In the genomic region with DNA sequence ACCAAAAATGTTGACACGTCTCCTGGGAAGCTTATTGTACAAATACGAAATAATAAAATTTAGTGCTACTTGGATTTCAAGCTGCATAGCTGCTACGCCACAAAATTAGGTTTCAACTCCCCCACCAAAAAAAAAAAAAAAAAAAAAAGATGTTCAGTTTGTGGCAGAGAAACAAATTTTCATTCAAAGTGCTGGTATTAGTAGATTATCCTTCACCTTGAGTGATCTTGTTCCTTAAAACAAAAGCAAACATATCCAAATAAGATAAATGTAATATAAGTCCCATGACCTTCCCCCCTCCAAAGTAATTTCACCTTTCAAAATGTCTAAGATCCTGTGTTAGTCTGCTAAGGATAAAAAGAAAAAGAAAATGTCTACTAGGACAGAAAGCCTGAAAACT, we compare ENCODE assay signal across 9 cellular contexts. TPM values are rescaled to one million over a fixed set of nuclear protein-coding genes. Genes with fewer than 3 reads are reported as not detected.
DNase-seq lines count a peak whose midpoint lies in the region; ATAC-seq and TF ChIP-seq lines count a peak whose summit lies in the region.
"Had no signal": no experiment of that assay in that cellular context is flagged by ENCODE, and none has a peak within 500 bp of the region (broad histone marks: within the 10 kb centered on the region; RNA-seq: fewer than 3 reads in every experiment).

No MANE protein-coding gene starts in this region.

- peak overlapping the region; percentile 76 for H3K4me2 ChIP-seq in OCI-LY7 (ENCODE audit: low read length)
- H3K4me2 ChIP-seq in osteoblast (ENCODE audit: insufficient read depth, low read length) = peak overlapping the region; percentile 89

- ATAC-seq in CD4-positive, CD25-positive, alpha-beta regulatory T cell (ENCODE audit: low read depth in 2 of 2) = no peak
- ATAC-seq in GM21576 (IDR thresholded peaks at IDR 0.05; ENCODE audit: unreplicated experiment) = no peak
- no peak for ATAC-seq in HG03175 (IDR thresholded peaks at IDR 0.05; ENCODE audit: unreplicated experiment)

- no peak overlapping the region for H3K27ac ChIP-seq in CD4-positive, CD25-positive, alpha-beta regulatory T cell (ENCODE audit: insufficient read depth, low read length, poor library complexity, severe bottlenecking)
- H3K27ac ChIP-seq in OCI-LY7 (ENCODE audit: low read depth, low read length, poor library complexity, severe bottlenecking) = no peak overlapping the region
- no peak overlapping the region for H3K27ac ChIP-seq in endodermal cell (ENCODE audit: low read depth, low read length)
- no peak overlapping the region for H3K27ac ChIP-seq in osteoblast (ENCODE audit: low read depth, low read length)

- no peaks in the 10 kb centered on the region for H3K9me3 ChIP-seq in CD4-positive, CD25-positive, alpha-beta regulatory T cell (ENCODE audit: control insufficient read depth in 2 of 2, low read length in 2 of 2)
- no peaks in the 10 kb centered on the region for H3K9me3 ChIP-seq in OCI-LY7 (ENCODE audit: low read length)
- no peaks in the 10 kb centered on the region for H3K9me3 ChIP-seq in endodermal cell (ENCODE audit: control insufficient read depth, low read length)
- H3K9me3 ChIP-seq in osteoblast (ENCODE audit: low read depth, low read length) = no peaks in the 10 kb centered on the region

- peaks cover 64% of the 10 kb centered on the region for H3K4me1 ChIP-seq in CD4-positive, CD25-positive, alpha-beta regulatory T cell (ENCODE audit: control insufficient read depth, insufficient read depth, low read length, poor library complexity, severe bottlenecking)
- H3K4me1 ChIP-seq in OCI-LY7 (ENCODE audit: insufficient read depth, low read length, poor library complexity, severe bottlenecking) (peaks cover 16% of the 10 kb centered on the region), endodermal cell (ENCODE audit: control insufficient read depth, insufficient read depth, low read length) (no peaks in the 10 kb centered on the region), osteoblast (ENCODE audit: insufficient read depth, low read length) (peaks cover 37% of the 10 kb centered on the region)

- no peak overlapping the region for H2AFZ ChIP-seq in OCI-LY7 (ENCODE audit: low read length)
- no peak overlapping the region for H2AFZ ChIP-seq in osteoblast (ENCODE audit: low read length)

- peak overlapping the region; percentile 64 to 98 (median 96) for H3K27ac Mint-ChIP-seq in CD4-positive, CD25-positive, alpha-beta regulatory T cell
- no peak overlapping the region for H3K27ac Mint-ChIP-seq in endodermal cell

- peaks cover 26% of the 10 kb centered on the region for H3K36me3 Mint-ChIP-seq in CD4-positive, CD25-positive, alpha-beta regulatory T cell
- H3K36me3 Mint-ChIP-seq in endodermal cell (ENCODE audit: low read depth) = peaks cover 16% of the 10 kb centered on the region

- H3K36me3 ChIP-seq in CD4-positive, CD25-positive, alpha-beta regulatory T cell (ENCODE audit: control insufficient read depth, insufficient read depth, low read length) = peaks cover 20% of the 10 kb centered on the region
- H3K36me3 ChIP-seq in OCI-LY7 (ENCODE audit: insufficient read depth, low read length) (peaks cover 20% of the 10 kb centered on the region), endodermal cell (ENCODE audit: control insufficient read depth, insufficient read depth, low read length) (peaks cover 29% of the 10 kb centered on the region), osteoblast (ENCODE audit: insufficient read depth, low read length) (peaks cover 20% of the 10 kb centered on the region)

- no peaks in the 10 kb centered on the region for H3K27me3 ChIP-seq in CD4-positive, CD25-positive, alpha-beta regulatory T cell (ENCODE audit: control insufficient read depth, insufficient read depth, low read length)
- no peaks in the 10 kb centered on the region for H3K27me3 ChIP-seq in endodermal cell (ENCODE audit: control insufficient read depth, insufficient read depth, low read length, poor library complexity, severe bottlenecking)
- H3K27me3 ChIP-seq in osteoblast (ENCODE audit: insufficient read depth, low read length) = no peaks in the 10 kb centered on the region

- peaks cover 0 to 3% (median 0%) of the 10 kb centered on the region in 7 donors for H3K9me3 Mint-ChIP-seq in CD4-positive, CD25-positive, alpha-beta regulatory T cell
- no peaks in the 10 kb centered on the region for H3K9me3 Mint-ChIP-seq in endodermal cell

- H3K27me3 Mint-ChIP-seq in CD4-positive, CD25-positive, alpha-beta regulatory T cell = no peaks in the 10 kb centered on the region
- H3K27me3 Mint-ChIP-seq in endodermal cell (ENCODE audit: insufficient read depth) = no peaks in the 10 kb centered on the region

- DNase-seq in CD4-positive, CD25-positive, alpha-beta regulatory T cell = no peak
- DNase-seq in OCI-LY7 (ENCODE audit: low spot score) (no peak), endodermal cell (no peak), osteoblast (ENCODE audit: insufficient read length, low spot score, missing footprints) (no peak), pons (ENCODE audit: low spot score) (no peak), SHP77 treated with DMSO at 0.1 percent for 48 hours (lab: John Stamatoyannopoulos, UW) (no peak)
- DNase-seq: NCI-H526 treated with DMSO at 0.1 percent for 48 hours had no signal

- CTCF ChIA-PET in OCI-LY7 (lab: Charles Lee; ENCODE audit: unreplicated experiment) = interaction anchor here (1.0 kb wide), 1 partner anchor 86 kb away, joined by 3 read pairs; no protein-coding TSS in a partner anchor

- BruUV-seq in OCI-LY7 (replicated peaks; lab: Mats Ljungman, UMichigan) = no TSS peak

- H3K4me1 Mint-ChIP-seq in CD4-positive, CD25-positive, alpha-beta regulatory T cell = peaks cover 35 to 53% (median 43%) of the 10 kb centered on the region in 4 donors
- H3K4me1 Mint-ChIP-seq in endodermal cell = peaks cover 23% of the 10 kb centered on the region

- intact Hi-C loops in OCI-LY7 (cut with micrococcal nuclease; ENCODE audit: unreplicated experiment) = loop anchor here (1.0 to 10.0 kb wide), 2 partner anchors 86 to 371 kb away; no protein-coding TSS in a partner anchor

- peak overlapping the region; percentile 95 to 100 (median 98) for H3K4me3 Mint-ChIP-seq in CD4-positive, CD25-positive, alpha-beta regulatory T cell
- H3K4me3 Mint-ChIP-seq in endodermal cell = peak overlapping the region; percentile 94

- POLR2A ChIA-PET in OCI-LY7 (lab: Charles Lee) = interaction anchor here (1.1 to 5.5 kb wide), 2 partner anchors 11 to 84 kb away, joined by 3 to 23 read pairs; no protein-coding TSS in a partner anchor

- peak overlapping the region; percentile 98 for H3K4me3 ChIP-seq in CD4-positive, CD25-positive, alpha-beta regulatory T cell (ENCODE audit: low read depth, low read length)
- H3K4me3 ChIP-seq in OCI-LY7 (ENCODE audit: low read depth, low read length, poor library complexity, severe bottlenecking) (peak overlapping the region; percentile 72), endodermal cell (ENCODE audit: low read length) (peak overlapping the region; percentile 96), osteoblast (ENCODE audit: insufficient read depth, low read length) (peak overlapping the region; percentile 80)

- no peaks in the 10 kb centered on the region for H3K9me2 ChIP-seq in OCI-LY7 (ENCODE audit: insufficient read depth, low read length)

- H4K20me1 ChIP-seq in OCI-LY7 (ENCODE audit: insufficient read depth, low read length) = peaks cover 11% of the 10 kb centered on the region; the same call in 1 of the 2 replicates
- peaks cover 28% of the 10 kb centered on the region for H4K20me1 ChIP-seq in osteoblast (ENCODE audit: insufficient read depth, low read length)

- 100% methylated on average over 2 of the region's 3 CpGs; no CpG with 5 or more reads in 1 of the 2 experiments for WGBS in endodermal cell (ENCODE audit: insufficient coverage in 1 of 2, insufficient read length in 1 of 2), 2 experiments

- no peak for TF ChIP-seq CTCF in OCI-LY7 (conservative IDR thresholded peaks at IDR 0.05; ENCODE audit: low read length)
- TF ChIP-seq CTCF in endodermal cell (conservative IDR thresholded peaks at IDR 0.05) = no peak
- no peak for TF ChIP-seq CTCF in osteoblast (IDR thresholded peaks at IDR 0.05; ENCODE audit: extremely low read depth, low read depth, low read length)

- H3K79me2 ChIP-seq in OCI-LY7 (ENCODE audit: insufficient read depth, low read depth, low read length) = peaks cover 37% of the 10 kb centered on the region; the same call in 1 of the 2 replicates
- peaks cover 35% of the 10 kb centered on the region for H3K79me2 ChIP-seq in osteoblast (ENCODE audit: insufficient read depth, low read length)

- peak overlapping the region; percentile 81 for H3K9ac ChIP-seq in endodermal cell (ENCODE audit: extremely low read depth, low read length, poor library complexity, severe bottlenecking)

RNA-seq across cellular contexts. Expression of a gene that starts 2.2 kb away (rescaled TPM):
- total RNA-seq in CD4-positive, CD25-positive, alpha-beta regulatory T cell = 254 TPM
- 10 to 100 TPM; 30.7 to 60.7 (median 36.3) TPM for polyA plus RNA-seq in CD4-positive, CD25-positive, alpha-beta regulatory T cell
- total RNA-seq in OCI-LY7 (2014; rRNA removed; shearing (Covaris generic)) = 12.7 and 15.2 TPM in 2 replicates
- total RNA-seq in OCI-LY7 (2022) = 24.8 and 26.4 TPM in 2 replicates
- 10 to 100 TPM; 35.5 to 36.3 TPM for total RNA-seq in endodermal cell
- 45.3 TPM for polyA plus RNA-seq in endodermal cell (2013, experiment 1 of 2)
- polyA plus RNA-seq in endodermal cell (2013, experiment 2 of 2) = 45.3 TPM
- total RNA-seq in osteoblast = 18.8 and 21.5 TPM in 2 replicates

RNA-seq across cellular contexts. Expression of a gene that starts 28.5 kb away (rescaled TPM):
- total RNA-seq in CD4-positive, CD25-positive, alpha-beta regulatory T cell = not detected
- not detected for polyA plus RNA-seq in CD4-positive, CD25-positive, alpha-beta regulatory T cell
- not detected in 2 replicates for total RNA-seq in OCI-LY7 (2014; rRNA removed; shearing (Covaris generic))
- total RNA-seq in OCI-LY7 (2022) (not detected in 2 replicates), endodermal cell (under 1 TPM; 0.29 to 0.35 TPM), osteoblast (under 0.01 TPM in 1 of 2 replicates, not detected in the other)
- 0.25 TPM for polyA plus RNA-seq in endodermal cell (2013, experiment 1 of 2)
- 0.29 TPM for polyA plus RNA-seq in endodermal cell (2013, experiment 2 of 2)
